In genomic region chr11:29002816-29003215, GRCh38 we compare ENCODE assay signal across 32 cellular contexts.
"Had no signal": no experiment of that assay in that cellular context is flagged by ENCODE, and none has a peak within 500 bp of the region (broad histone marks: within the 10 kb centered on the region; RNA-seq: fewer than 3 reads in every experiment).

No MANE protein-coding gene starts in this region.

- H3K4me1 ChIP-seq: ascending aorta, breast epithelium, colonic mucosa, esophagus squamous epithelium had no signal

- DNase-seq: activated CD4-positive, alpha-beta memory T cell treated with anti-CD3 and anti-CD28 coated beads, Interleukin-2, amount 10 ng/mL, durations not matched to agents 7 days and 5 days; activated CD4-positive, alpha-beta T cell treated with anti-CD3 and anti-CD28 coated beads for 1 hour; activated CD4-positive, alpha-beta T cell treated with anti-CD3 and anti-CD28 coated beads for 4 hours; activated CD4-positive, alpha-beta T cell treated with anti-CD3 and anti-CD28 coated beads, Interleukin-2, amount 10 ng/mL, durations not matched to agents 7 days and 5 days; activated CD4-positive, alpha-beta T cell treated with anti-CD3 and anti-CD28 coated beads, Interleukin-2, amount 50 U/mL, for 4 hours; activated CD8-positive, alpha-beta memory T cell treated with anti-CD3 and anti-CD28 coated beads, Interleukin-2, amount 50 U/mL, for 48 hours; activated gamma-delta T cell; activated naive CD4-positive, alpha-beta T cell; activated naive CD4-positive, alpha-beta T cell treated with anti-CD3 and anti-CD28 coated beads, Interleukin-2, amount 10 ng/mL, durations not matched to agents 7 days and 5 days; activated naive CD8-positive, alpha-beta T cell treated with anti-CD3 and anti-CD28 coated beads, Interleukin-2, amount 10 ng/mL, durations not matched to agents 7 days and 5 days; activated T-cell treated with anti-CD3 and anti-CD28 coated beads for 4 hours; activated T-cell treated with anti-CD3 and anti-CD28 coated beads, Interleukin-2, amount 50 U/mL, for 24 hours; activated T-cell treated with anti-CD3 and anti-CD28 coated beads, Interleukin-2, amount 50 U/mL, for 72 hours; central memory CD4-positive, alpha-beta T cell; cerebellar nuclear complex; colonic mucosa; effector CD4-positive, alpha-beta T cell; effector memory CD8-positive, alpha-beta T cell; esophagus squamous epithelium; foreskin fibroblast; head of caudate nucleus; hippocampal formation; T-helper 17 cell; T1000 had no signal

- FAIRE-seq: frontal cortex had no signal

- H3K36me3 ChIP-seq: ascending aorta, breast epithelium, cardiac muscle cell, colonic mucosa, esophagus squamous epithelium had no signal

- ATAC-seq: activated naive CD4-positive, alpha-beta T cell treated with anti-CD3 and anti-CD28 coated beads, Interleukin-2, amount 50 U/mL, for 72 hours; activated T-cell treated with anti-CD3 and anti-CD28 coated beads, Interleukin-2, amount 50 U/mL, for 72 hours; effector memory CD8-positive, alpha-beta T cell; T-helper 17 cell; WTC11 had no signal

- H3K9me3 ChIP-seq: ascending aorta, breast epithelium, colonic mucosa, esophagus squamous epithelium had no signal

- H3K27me3 ChIP-seq: ascending aorta, breast epithelium, cardiac muscle cell, colonic mucosa, esophagus squamous epithelium had no signal

- H3K4me3 ChIP-seq: ascending aorta, breast epithelium, cardiac muscle cell, colonic mucosa, esophagus squamous epithelium had no signal

- H3K27ac ChIP-seq: ascending aorta, breast epithelium, cardiac muscle cell, colonic mucosa, epithelial cell of prostate, esophagus squamous epithelium, VCaP had no signal
